In the genomic region with DNA sequence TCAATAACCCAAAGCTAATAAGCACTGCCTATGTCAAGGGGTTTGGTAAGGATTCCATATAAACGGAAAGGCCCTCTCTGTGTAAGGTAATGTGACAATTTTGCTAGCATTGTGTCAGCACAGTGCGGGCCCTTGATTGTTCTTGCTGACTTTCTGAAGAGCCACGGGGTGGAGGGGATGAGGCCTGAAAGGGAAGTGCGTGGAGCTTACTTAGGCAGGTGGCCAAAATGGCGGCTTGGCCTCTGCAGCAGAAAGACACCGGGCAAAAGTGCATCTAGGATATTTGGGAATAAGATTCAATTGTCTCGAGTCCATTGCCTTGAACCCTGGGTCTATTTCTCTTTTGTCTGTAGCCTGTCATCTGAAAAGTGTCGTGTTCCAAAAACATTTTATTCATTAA, we compare ENCODE assay signal across 11 cellular contexts.
A peak's percentile ranks its signal among the peaks of the same experiment; 100 is the strongest.
DNase-seq lines count a peak whose midpoint lies in the region; ATAC-seq and TF ChIP-seq lines count a peak whose summit lies in the region.
"Had no signal": no experiment of that assay in that cellular context is flagged by ENCODE, and none has a peak within 500 bp of the region (broad histone marks: within the 10 kb centered on the region; RNA-seq: fewer than 3 reads in every experiment).

No MANE protein-coding gene starts in this region.

- no peaks in the 10 kb centered on the region for H3K36me3 ChIP-seq in OCI-LY3 (replicated peaks; ENCODE audit: low read depth, low read length)
- no peaks in the 10 kb centered on the region for H3K36me3 ChIP-seq in mesenchymal stem cell (ENCODE audit: control insufficient read depth in 1 of 2, insufficient read depth in 2 of 2, low read depth in 1 of 2, low read length in 2 of 2)
- no peaks in the 10 kb centered on the region for H3K36me3 ChIP-seq in thyroid gland
- no peaks in the 10 kb centered on the region for H3K36me3 ChIP-seq in Karpas-422 (ENCODE audit: insufficient read depth, low read length)

- no peaks in the 10 kb centered on the region for H3K36me3 Mint-ChIP-seq in dendritic cell treated with granulocyte-macrophage colony-stimulating factor and Interleukin-4, amounts not matched to agents 40 ng/mL and 50 ng/mL, for 4 days (ENCODE audit: low read depth)

- H2AK5ac ChIP-seq in mesenchymal stem cell (ENCODE audit: low read length, severe bottlenecking), result peak overlapping the region; percentile 95

- no peaks in the 10 kb centered on the region for H3K79me2 ChIP-seq in OCI-LY3 (ENCODE audit: low read length)
- H3K79me2 ChIP-seq in Karpas-422 (ENCODE audit: low read length), result no peaks in the 10 kb centered on the region

- H3K27me3 ChIP-seq in OCI-LY3 (ENCODE audit: low read depth, low read length) (peaks cover 17% of the 10 kb centered on the region), mesenchymal stem cell (ENCODE audit: control insufficient read depth in 1 of 2, insufficient read depth in 1 of 2, low read length in 2 of 2) (no peaks in the 10 kb centered on the region), thyroid gland (no peaks in the 10 kb centered on the region), Karpas-422 (ENCODE audit: low read length) (no peaks in the 10 kb centered on the region)

- H3K27me3 Mint-ChIP-seq in dendritic cell treated with granulocyte-macrophage colony-stimulating factor and Interleukin-4, amounts not matched to agents 40 ng/mL and 50 ng/mL, for 4 days, result no peaks in the 10 kb centered on the region

- no peaks in the 10 kb centered on the region for H3K9me2 ChIP-seq in Karpas-422 (replicated peaks; ENCODE audit: insufficient read depth, low read length)

- peak overlapping the region; percentile 58 for H3K4me3 ChIP-seq in OCI-LY3 (ENCODE audit: low read length)
- peak overlapping the region in 1 of 2 experiments; percentile 7 for H3K4me3 ChIP-seq in mesenchymal stem cell (ENCODE audit: insufficient read depth in 1 of 2, low read depth in 1 of 2, low read length in 2 of 2)
- no peak overlapping the region for H3K4me3 ChIP-seq in thyroid gland (replicated peaks in 1 of 3)
- H3K4me3 ChIP-seq in Karpas-422 (ENCODE audit: low read length), result no peak overlapping the region

- POLR2A ChIA-PET in HEK293T (lab: Yijun Ruan, JAX), result no interaction called here

- WGBS in mesenchymal stem cell, result 86% methylated on average over 8 of the region's 8 CpGs
- 73 to 87% methylated on average over 8 of the region's 8 CpGs for WGBS in thyroid gland, 2 donors

- ATAC-seq in GM21367 (IDR thresholded peaks at IDR 0.05; ENCODE audit: unreplicated experiment) (no peak), HG03342 (IDR thresholded peaks at IDR 0.05; ENCODE audit: unreplicated experiment) (no peak)

- no peak for TF ChIP-seq POLR2A in thyroid gland (IDR thresholded peaks at IDR 0.05)

- peak overlapping the region in 1 of 2 experiments; percentile 20 for H3K4ac ChIP-seq in mesenchymal stem cell (ENCODE audit: low read depth in 1 of 2, low read length in 2 of 2)

- intact Hi-C loops in dendritic cell treated with granulocyte-macrophage colony-stimulating factor and Interleukin-4, amounts not matched to agents 40 ng/mL and 50 ng/mL, for 4 days (cut with micrococcal nuclease), result loop anchor here (5.0 kb wide), 1 partner anchor 112 kb away; a partner anchor contains a TSS
- intact Hi-C loops in thyroid gland (cut with DNase I), result loop anchor here (10.0 kb wide), 1 partner anchor 75 kb away; no protein-coding TSS in a partner anchor

- peak overlapping the region; percentile 22 to 88 for H2BK12ac ChIP-seq in mesenchymal stem cell (ENCODE audit: low read length in 2 of 2)

- CTCF ChIA-PET in HEK293T (lab: Yijun Ruan, JAX), result no interaction called here

- H3K23ac ChIP-seq in mesenchymal stem cell (ENCODE audit: low read length in 2 of 2), result no peak overlapping the region

- H3K9me3 ChIP-seq in OCI-LY3 (ENCODE audit: insufficient read depth, low read length) (no peaks in the 10 kb centered on the region), mesenchymal stem cell (ENCODE audit: control insufficient read depth, low read length) (no peaks in the 10 kb centered on the region), thyroid gland (no peaks in the 10 kb centered on the region), Karpas-422 (ENCODE audit: low read length) (no peaks in the 10 kb centered on the region)

- no peak overlapping the region for H2BK15ac ChIP-seq in mesenchymal stem cell (ENCODE audit: low read depth, poor library complexity, severe bottlenecking)

- H3K27ac ChIP-seq in OCI-LY3 (ENCODE audit: low read length) (peak overlapping the region; percentile 45), mesenchymal stem cell (ENCODE audit: low read length, poor library complexity, severe bottlenecking) (peak overlapping the region; percentile 87), thyroid gland (peak overlapping the region; percentile 59 to 76 (median 61)), Karpas-422 (ENCODE audit: low read length) (no peak overlapping the region)

- H3K9ac ChIP-seq in OCI-LY3 (ENCODE audit: low read length) (peak overlapping the region; percentile 8; the same call in 1 of the 2 replicates), mesenchymal stem cell (ENCODE audit: low read length) (peak overlapping the region; percentile 80), Karpas-422 (ENCODE audit: low read length) (no peak overlapping the region)

- H3K27ac Mint-ChIP-seq in dendritic cell treated with granulocyte-macrophage colony-stimulating factor and Interleukin-4, amounts not matched to agents 40 ng/mL and 50 ng/mL, for 4 days, result peak overlapping the region; percentile 69

- no peak overlapping the region for H3K14ac ChIP-seq in mesenchymal stem cell (ENCODE audit: low read length in 2 of 2)

- H4K20me1 ChIP-seq in OCI-LY3 (ENCODE audit: insufficient read depth, low read length) (no peaks in the 10 kb centered on the region), Karpas-422 (ENCODE audit: insufficient read depth, low read depth, low read length) (no peaks in the 10 kb centered on the region)

- peak overlapping the region in 1 of 2 experiments; percentile 51 for H3K18ac ChIP-seq in mesenchymal stem cell (ENCODE audit: low read depth in 1 of 2, low read length in 2 of 2)

- no peaks in the 10 kb centered on the region for H3K9me3 Mint-ChIP-seq in dendritic cell treated with granulocyte-macrophage colony-stimulating factor and Interleukin-4, amounts not matched to agents 40 ng/mL and 50 ng/mL, for 4 days

- TF ChIP-seq CTCF in OCI-LY3 (IDR thresholded peaks at IDR 0.05; ENCODE audit: low read depth, low read length) (no peak), thyroid gland (IDR thresholded peaks at IDR 0.05) (no peak)

- H4K8ac ChIP-seq in mesenchymal stem cell (ENCODE audit: low read length), result no peak overlapping the region

- H2AFZ ChIP-seq in OCI-LY3 (ENCODE audit: low read depth, low read length) (0 out of 2 replicates have a peak overlapping the region, but pooled peaks have one; percentile 33), mesenchymal stem cell (ENCODE audit: low read depth, low read length) (no peak overlapping the region), Karpas-422 (ENCODE audit: low read length) (no peak overlapping the region)

- H3K79me1 ChIP-seq in mesenchymal stem cell (replicated peaks; ENCODE audit: low read length, poor library complexity, severe bottlenecking), result no peaks in the 10 kb centered on the region

- H3K4me2 ChIP-seq in OCI-LY3 (ENCODE audit: low read length) (peak overlapping the region; percentile 83), mesenchymal stem cell (ENCODE audit: low read length, poor library complexity, severe bottlenecking) (no peak overlapping the region), Karpas-422 (ENCODE audit: low read depth, low read length, poor library complexity, severe bottlenecking) (no peak overlapping the region)

- peaks cover 39% of the 10 kb centered on the region for H3K4me1 Mint-ChIP-seq in dendritic cell treated with granulocyte-macrophage colony-stimulating factor and Interleukin-4, amounts not matched to agents 40 ng/mL and 50 ng/mL, for 4 days (ENCODE audit: low read depth)

- H2BK120ac ChIP-seq in mesenchymal stem cell (ENCODE audit: low read depth, low read length), result peak overlapping the region; percentile 4

- peaks cover 47% of the 10 kb centered on the region for H3K4me1 ChIP-seq in OCI-LY3 (ENCODE audit: low read length)
- H3K4me1 ChIP-seq in mesenchymal stem cell (ENCODE audit: control insufficient read depth, insufficient read depth, low read depth, low read length), result peaks cover 16% of the 10 kb centered on the region
- peaks cover 11 to 26% of the 10 kb centered on the region in 2 donors for H3K4me1 ChIP-seq in thyroid gland
- no peaks in the 10 kb centered on the region for H3K4me1 ChIP-seq in Karpas-422 (ENCODE audit: low read length)

- peak overlapping the region; percentile 5 for H4K91ac ChIP-seq in mesenchymal stem cell (ENCODE audit: low read length)

- DNase-seq in mesenchymal stem cell (no peak), thyroid gland (peak in 1 of 2 donors; percentile 7), HEK293T (ENCODE audit: extremely low spot score) (no peak), Karpas-422 (no peak)
- DNase-seq: activated CD4-positive, alpha-beta T cell treated with anti-CD3 and anti-CD28 coated beads, Interleukin-2, amount 50 U/mL, for 1 hour; DMS153; stimulated activated CD8-positive, alpha-beta memory T cell treated with anti-CD3 and anti-CD28 coated beads, Interleukin-4, amount 100 ng/mL, for 48 hours had no signal

- no peak overlapping the region for H3K4me3 Mint-ChIP-seq in dendritic cell treated with granulocyte-macrophage colony-stimulating factor and Interleukin-4, amounts not matched to agents 40 ng/mL and 50 ng/mL, for 4 days

- H2BK5ac ChIP-seq in mesenchymal stem cell (ENCODE audit: low read depth, low read length, poor library complexity, severe bottlenecking), result peak overlapping the region; percentile 79

TF ChIP-seq in HEK293T, 16 proteins besides CTCF, POLR2A, EP300 and RAD21:
- TF ChIP-seq HDGF (IDR thresholded peaks at IDR 0.05; ENCODE audit: borderline replicate concordance) (no peak), FOXA1 (IDR thresholded peaks at IDR 0.05) (no peak), TARDBP (IDR thresholded peaks at IDR 0.05) (no peak), FOXK2 (IDR thresholded peaks at IDR 0.05) (no peak), CTBP1 (IDR thresholded peaks at IDR 0.05; ENCODE audit: borderline replicate concordance) (no peak), SP1 (IDR thresholded peaks at IDR 0.05) (no peak), ELF4 (IDR thresholded peaks at IDR 0.05) (no peak)
TF ChIP-seq in HEK293T: peak in this region for 0.
